9 cellular contexts compared by ENCODE assay signal in genomic region chr16:87560428-87561199, GRCh38. TPM values are rescaled to one million over a fixed set of nuclear protein-coding genes. Genes with fewer than 3 reads are reported as not detected.
A peak's percentile ranks its signal among the peaks of the same experiment; 100 is the strongest.
DNase-seq lines count a peak whose midpoint lies in the region; ATAC-seq and TF ChIP-seq lines count a peak whose summit lies in the region.
"Had no signal": no experiment of that assay in that cellular context is flagged by ENCODE, and none has a peak within 500 bp of the region (broad histone marks: within the 10 kb centered on the region; RNA-seq: fewer than 3 reads in every experiment).

No MANE protein-coding gene starts in this region.

- H3K9me3 Mint-ChIP-seq in endothelial cell (ENCODE audit: unreplicated experiment): no peaks in the 10 kb centered on the region

- peak overlapping the region; percentile 90 for H3K27ac Mint-ChIP-seq in endothelial cell (ENCODE audit: unreplicated experiment)

- peaks cover 15% of the 10 kb centered on the region for H3K4me1 Mint-ChIP-seq in endothelial cell (ENCODE audit: unreplicated experiment)

- no peak overlapping the region for H3K4me3 Mint-ChIP-seq in endothelial cell (ENCODE audit: unreplicated experiment)

- no peak for ATAC-seq in HG02981 (IDR thresholded peaks at IDR 0.05; ENCODE audit: unreplicated experiment)

- peaks cover 4% of the 10 kb centered on the region for H3K36me3 Mint-ChIP-seq in endothelial cell (ENCODE audit: low read depth, unreplicated experiment)

- H3K27me3 Mint-ChIP-seq in endothelial cell (ENCODE audit: unreplicated experiment): peaks cover 17% of the 10 kb centered on the region

- TF ChIP-seq CTCF in endothelial cell (IDR thresholded peaks at IDR 0.05; ENCODE audit: unreplicated experiment): no peak

- DNase-seq in NCI-H345 (lab: John Stamatoyannopoulos, UW) (peak; percentile 3), NCI-H345 treated with DMSO at 0.1 percent for 48 hours (lab: John Stamatoyannopoulos, UW; ENCODE audit: unreplicated experiment) (no peak), NCI-H82 treated with DMSO at 0.1 percent for 48 hours (lab: John Stamatoyannopoulos, UW; ENCODE audit: unreplicated experiment) (peak; percentile 38), endothelial cell (ENCODE audit: low spot score) (peak; percentile 55), SHP77 treated with DMSO at 0.1 percent for 48 hours (lab: John Stamatoyannopoulos, UW) (no peak), NCI-H526 treated with DMSO at 0.1 percent for 48 hours (lab: John Stamatoyannopoulos, UW) (no peak)
- peak in 2 of 3 donors; percentile 13 to 21 for DNase-seq in stimulated activated CD4-positive, alpha-beta T cell treated with anti-CD3 and anti-CD28 coated beads, TNF-alpha, amount 100 ng/mL, for 48 hours (ENCODE audit: low read depth in 3 of 3)
- DNase-seq: esophagus squamous epithelium had no signal

RNA-seq across cellular contexts. Expression of gene JPH3, which starts 41.7 kb away (rescaled TPM):
- total RNA-seq in endothelial cell (ENCODE audit: unreplicated experiment): 19.1 TPM

Comparison
In these comparisons a context has a peak if more than half of its experiments do, and no peak if none do; other contexts are left out.
1. DNase-seq: peak in NCI-H345 (single experiment), NCI-H82 treated with DMSO at 0.1 percent for 48 hours (single experiment), endothelial cell (single experiment) and stimulated activated CD4-positive, alpha-beta T cell treated with anti-CD3 and anti-CD28 coated beads, TNF-alpha, amount 100 ng/mL, for 48 hours (2 of 3); none in NCI-H345 treated with DMSO at 0.1 percent for 48 hours (single experiment), SHP77 treated with DMSO at 0.1 percent for 48 hours (single experiment) and NCI-H526 treated with DMSO at 0.1 percent for 48 hours (single experiment).